Comparison of ENCODE assay signal across 20 cellular contexts in the genomic region with DNA sequence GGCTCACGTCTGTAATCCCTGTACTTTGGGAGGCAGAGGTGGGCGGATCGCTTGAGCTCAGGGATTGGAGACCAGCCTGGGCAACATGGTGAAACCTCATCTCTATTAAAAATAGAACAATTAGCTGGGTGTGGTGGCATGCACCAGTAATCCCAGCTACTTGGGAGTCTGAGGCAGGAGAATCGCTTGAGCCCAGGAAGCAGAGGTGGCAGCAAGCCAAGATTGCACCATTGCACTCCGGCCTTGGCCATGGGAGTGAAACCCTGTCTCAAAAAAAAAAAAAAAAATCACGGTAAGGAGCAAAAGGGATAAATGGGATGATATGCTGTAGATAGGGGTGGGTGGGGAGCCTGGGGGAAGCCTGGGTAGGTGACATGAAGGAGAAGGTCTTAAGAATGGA. TPM values are rescaled to one million over a fixed set of nuclear protein-coding genes. Genes with fewer than 3 reads are reported as not detected.
"Had no signal": no experiment of that assay in that cellular context is flagged by ENCODE, and none has a peak within 500 bp of the region (broad histone marks: within the 10 kb centered on the region; RNA-seq: fewer than 3 reads in every experiment).

No MANE protein-coding gene starts in this region.

- ATAC-seq: left ventricle myocardium superior; pancreas; psoas muscle; sciatic nerve; stimulated activated memory B cell treated with anti-CD40 and anti-IgM and Interleukin-4, amounts not matched to agents 10 μg/mL and 1 μg/mL and 100 μg/mL, for 72 hours had no signal

- H3K9me3 Mint-ChIP-seq: activated naive CD8-positive, alpha-beta T cell treated with anti-CD3 and anti-CD28 coated beads for 36 hours; nephron; stimulated activated memory B cell treated with anti-CD40 and anti-IgM and Interleukin-4, amounts not matched to agents 10 μg/mL and 1 μg/mL and 100 μg/mL, for 72 hours had no signal

- FAIRE-seq: endometrium, pancreas had no signal

- H3K9me3 ChIP-seq: neutrophil, pancreas, psoas muscle, vagina had no signal

- H3K4me3 Mint-ChIP-seq: activated naive CD8-positive, alpha-beta T cell treated with anti-CD3 and anti-CD28 coated beads for 36 hours; nephron; stimulated activated memory B cell treated with anti-CD40 and anti-IgM and Interleukin-4, amounts not matched to agents 10 μg/mL and 1 μg/mL and 100 μg/mL, for 72 hours had no signal

- H3K36me3 Mint-ChIP-seq: activated naive CD8-positive, alpha-beta T cell treated with anti-CD3 and anti-CD28 coated beads for 36 hours; stimulated activated memory B cell treated with anti-CD40 and anti-IgM and Interleukin-4, amounts not matched to agents 10 μg/mL and 1 μg/mL and 100 μg/mL, for 72 hours had no signal

- H3K27ac ChIP-seq: cardiac muscle cell, neutrophil, pancreas, psoas muscle, vagina, WERI-Rb-1 had no signal

- H3K27me3 ChIP-seq: cardiac muscle cell, pancreas, vagina had no signal

- H3K36me3 ChIP-seq: cardiac muscle cell, neutrophil, pancreas, vagina, WERI-Rb-1 had no signal

- H3K4me1 Mint-ChIP-seq: stimulated activated memory B cell treated with anti-CD40 and anti-IgM and Interleukin-4, amounts not matched to agents 10 μg/mL and 1 μg/mL and 100 μg/mL, for 72 hours had no signal

- H3K4me1 ChIP-seq: psoas muscle, vagina had no signal

- H3K27ac Mint-ChIP-seq: activated naive CD8-positive, alpha-beta T cell treated with anti-CD3 and anti-CD28 coated beads for 36 hours; nephron; stimulated activated memory B cell treated with anti-CD40 and anti-IgM and Interleukin-4, amounts not matched to agents 10 μg/mL and 1 μg/mL and 100 μg/mL, for 72 hours had no signal

- DNase-seq: activated CD4-positive, CD25-positive, alpha-beta regulatory T cell treated with anti-CD3 and anti-CD28 coated beads, Interleukin-2, amount 50 U/mL, for 72 hours; activated naive CD4-positive, alpha-beta T cell treated with Interleukin-2 at 50 U/mL for 16 hours; activated naive CD8-positive, alpha-beta T cell treated with anti-CD3 and anti-CD28 coated beads for 36 hours; activated T-cell treated with anti-CD3 and anti-CD28 coated beads, Interleukin-2, amount 50 U/mL, for 1 hour; amygdala; foreskin melanocyte; left ventricle myocardium superior; stimulated activated CD4-positive, alpha-beta T cell treated with anti-CD3 and anti-CD28 coated beads, Interleukin-15, amount 100 ng/mL, for 24 hours; trophoblast cell; WERI-Rb-1 had no signal

- H3K4me3 ChIP-seq: cardiac muscle cell, pancreas, psoas muscle, smooth muscle cell, vagina had no signal

RNA-seq across cellular contexts. Expression of gene TMEM98, which starts 20.4 kb away (rescaled TPM):
- total RNA-seq: activated naive CD8-positive, alpha-beta T cell treated with anti-CD3 and anti-CD28 coated beads for 36 hours had no signal
